In the genomic region with DNA sequence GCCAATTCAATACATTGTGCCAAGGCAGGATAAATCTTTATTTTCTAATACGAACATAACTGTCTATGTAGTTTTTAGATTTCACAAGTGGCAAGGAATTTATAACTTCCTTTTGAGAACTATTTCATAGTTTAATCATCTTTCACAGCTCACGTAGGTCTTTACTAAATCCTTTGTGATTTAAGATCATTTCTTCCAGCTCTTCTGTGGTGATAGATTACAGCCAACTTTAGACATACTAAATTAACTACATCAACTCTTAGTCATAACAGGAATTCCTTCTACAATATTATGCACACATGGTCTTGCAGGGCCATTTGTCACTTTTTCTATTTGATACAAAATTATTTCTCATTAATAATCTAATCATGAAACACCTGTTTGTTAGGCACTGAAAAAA, we compare ENCODE assay signal across 12 cellular contexts.
"Had no signal": no experiment of that assay in that cellular context is flagged by ENCODE, and none has a peak within 500 bp of the region (broad histone marks: within the 10 kb centered on the region; RNA-seq: fewer than 3 reads in every experiment).

No MANE protein-coding gene starts in this region.

- H3K27ac ChIP-seq: epithelial cell of prostate, foreskin keratinocyte, hepatocyte, lower lobe of right lung, thyroid gland had no signal

- H3K4me3 ChIP-seq: hepatocyte, lower lobe of right lung, thyroid gland had no signal

- ATAC-seq: lower lobe of right lung had no signal

- H3K36me3 ChIP-seq: lower lobe of right lung, thyroid gland had no signal

- H3K4me2 ChIP-seq: hepatocyte had no signal

- DNase-seq: activated CD4-positive, alpha-beta T cell treated with anti-CD3 and anti-CD28 coated beads, Interleukin-2, amount 50 U/mL, for 4 hours; amniotic stem cell; lower lobe of right lung; nucleus accumbens; retina; stimulated activated CD4-positive, alpha-beta T cell treated with anti-CD3 and anti-CD28 coated beads, Interleukin-12 subunit alpha, Interleukin-12 subunit beta, amount 100 ng/mL, for 4 hours; stimulated activated CD4-positive, alpha-beta T cell treated with anti-CD3 and anti-CD28 coated beads, Interleukin-2, amount 100 ng/mL, for 24 hours; stimulated activated naive CD4-positive, alpha-beta T cell treated with Interleukin-2 at 50 U/mL for 16 hours; thyroid gland had no signal

- H3K9me3 ChIP-seq: lower lobe of right lung, thyroid gland had no signal

- H3K27me3 ChIP-seq: foreskin keratinocyte, hepatocyte, thyroid gland had no signal

- H3K79me2 ChIP-seq: hepatocyte had no signal

- H2AFZ ChIP-seq: hepatocyte had no signal

- H3K4me1 ChIP-seq: lower lobe of right lung, thyroid gland had no signal
